In the genomic region with DNA sequence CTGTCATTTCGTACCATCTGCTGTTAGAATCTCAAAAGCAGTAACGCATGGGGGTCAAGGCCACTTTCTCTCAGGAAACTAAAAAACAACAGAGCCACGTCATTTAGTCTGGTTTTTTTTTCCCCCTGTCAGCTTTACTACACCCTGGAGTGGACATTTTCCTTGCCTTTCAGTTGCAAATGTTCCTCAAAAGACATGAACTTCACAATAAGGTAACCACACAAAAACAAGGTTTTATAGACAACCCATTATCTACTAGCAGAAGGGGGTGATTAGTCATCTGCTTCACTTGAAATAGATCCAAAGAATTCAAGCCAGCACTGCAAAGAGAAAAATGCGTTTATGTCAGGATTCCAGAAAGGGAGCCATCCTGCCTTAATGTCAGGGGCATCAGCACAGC, we compare ENCODE assay signal across 10 cellular contexts.
DNase-seq lines count a peak whose midpoint lies in the region; ATAC-seq and TF ChIP-seq lines count a peak whose summit lies in the region.
"Had no signal": no experiment of that assay in that cellular context is flagged by ENCODE, and none has a peak within 500 bp of the region (broad histone marks: within the 10 kb centered on the region; RNA-seq: fewer than 3 reads in every experiment).

No MANE protein-coding gene starts in this region.

- H3K9me3 Mint-ChIP-seq in mesothelial cell of epicardium, result peaks cover 11% of the 10 kb centered on the region

- H3K27ac ChIP-seq in ascending aorta, result no peak overlapping the region

- TF ChIP-seq CTCF in choroid plexus epithelial cell (conservative IDR thresholded peaks at IDR 0.05; ENCODE audit: low read depth, low read length) (no peak), mesothelial cell of epicardium (IDR thresholded peaks at IDR 0.05; ENCODE audit: unreplicated experiment) (no peak), ascending aorta (IDR thresholded peaks at IDR 0.05) (no peak)

- H3K4me1 ChIP-seq in ascending aorta, result no peaks in the 10 kb centered on the region

- H3K4me3 ChIP-seq in choroid plexus epithelial cell (ENCODE audit: low read depth, low read length), result no peak overlapping the region
- no peak overlapping the region for H3K4me3 ChIP-seq in ascending aorta

- no peaks in the 10 kb centered on the region for H3K27me3 ChIP-seq in ascending aorta

- peak overlapping the region; percentile 68 for H3K27ac Mint-ChIP-seq in mesothelial cell of epicardium

- DNase-seq in ELR (ENCODE audit: low read depth), result peak; percentile 65
- peak; percentile 64 for DNase-seq in NCI-H2227 (lab: John Stamatoyannopoulos, UW; ENCODE audit: unreplicated experiment)
- peak; percentile 87 for DNase-seq in choroid plexus epithelial cell (ENCODE audit: low read depth)
- DNase-seq in mesothelial cell of epicardium (ENCODE audit: low spot score in 2 of 2, unreplicated experiment in 2 of 2), result no peak
- DNase-seq in ascending aorta (ENCODE audit: low spot score in 2 of 2), result no peak
- DNase-seq in effector CD8-positive, alpha-beta T cell (lab: John Stamatoyannopoulos, UW), result no peak
- DNase-seq: activated CD8-positive, alpha-beta memory T cell treated with anti-CD3 and anti-CD28 coated beads, Interleukin-2, amount 50 U/mL, for 4 hours; NCI-H2029 had no signal

- ATAC-seq in GM18868 (IDR thresholded peaks at IDR 0.05; ENCODE audit: unreplicated experiment), result no peak
- no peak for ATAC-seq in HG03354 (IDR thresholded peaks at IDR 0.05; ENCODE audit: poor library complexity, severe bottlenecking, unreplicated experiment)

- H3K9me3 ChIP-seq in ascending aorta, result no peaks in the 10 kb centered on the region

- H3K36me3 ChIP-seq in ascending aorta, result no peaks in the 10 kb centered on the region

- intact Hi-C loops in ascending aorta (cut with DNase I), result no loop called here

- no peak overlapping the region for H3K4me3 Mint-ChIP-seq in mesothelial cell of epicardium

- H3K4me1 Mint-ChIP-seq in mesothelial cell of epicardium, result peaks cover 29% of the 10 kb centered on the region

- H3K36me3 Mint-ChIP-seq in mesothelial cell of epicardium, result peaks cover 3% of the 10 kb centered on the region

- H3K27me3 Mint-ChIP-seq in mesothelial cell of epicardium (ENCODE audit: low read depth), result no peaks in the 10 kb centered on the region

Comparison
In these comparisons a context has a peak if more than half of its experiments do, and no peak if none do; other contexts are left out.
1. DNase-seq: peak in ELR (single experiment), NCI-H2227 (single experiment) and choroid plexus epithelial cell (single experiment); none in mesothelial cell of epicardium (0 of 2), ascending aorta (0 of 2) and effector CD8-positive, alpha-beta T cell (single experiment).